In the genomic region with DNA sequence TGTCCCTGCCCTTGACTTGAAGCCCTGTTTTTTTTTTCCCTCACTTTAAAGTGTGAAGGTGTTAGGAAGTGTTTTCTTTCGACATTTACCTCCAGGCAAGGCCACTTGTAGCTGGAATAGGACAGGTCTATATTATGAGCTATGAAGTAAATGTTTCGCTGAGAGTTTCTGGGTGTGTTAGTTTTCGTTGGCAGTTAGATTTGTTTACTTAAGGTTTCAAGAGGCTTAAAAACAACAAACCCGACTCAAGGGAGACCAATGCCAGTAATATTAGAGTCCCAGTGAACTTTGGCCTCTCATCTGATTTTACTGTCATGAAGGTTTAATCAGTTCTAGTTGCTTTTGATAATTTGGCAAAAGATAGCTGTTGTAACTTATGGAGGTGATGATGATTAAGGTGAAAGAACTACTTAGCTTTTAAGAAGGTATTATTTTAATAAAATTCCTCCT, we compare ENCODE assay signal across 10 cellular contexts. TPM values are rescaled to one million over a fixed set of nuclear protein-coding genes. Genes with fewer than 3 reads are reported as not detected.
A peak's percentile ranks its signal among the peaks of the same experiment; 100 is the strongest.
DNase-seq lines count a peak whose midpoint lies in the region; ATAC-seq, FAIRE-seq and TF ChIP-seq lines count a peak whose summit lies in the region.
"Had no signal": no experiment of that assay in that cellular context is flagged by ENCODE, and none has a peak within 500 bp of the region (broad histone marks: within the 10 kb centered on the region; RNA-seq: fewer than 3 reads in every experiment).

No MANE protein-coding gene starts in this region.

- H3K27me3 Mint-ChIP-seq in astrocyte (ENCODE audit: low read depth, unreplicated experiment): no peaks in the 10 kb centered on the region

- ATAC-seq in A549 (peak; percentile 37 to 74; a peak in 3 of 6 replicates), GM18861 (IDR thresholded peaks at IDR 0.05; ENCODE audit: unreplicated experiment) (no peak), Right ventricle myocardium inferior (no peak)

- no peaks in the 10 kb centered on the region for H3K9me3 Mint-ChIP-seq in astrocyte (ENCODE audit: unreplicated experiment)

- POLR2A ChIA-PET in A549 (lab: Yijun Ruan, JAX): no interaction called here

- H3K27ac Mint-ChIP-seq in astrocyte (ENCODE audit: unreplicated experiment): no peak overlapping the region

- 2% methylated on average over 4 of the region's 4 CpGs for WGBS in A549 (ENCODE audit: missing lambda C conversion rate)

- peaks cover 9% of the 10 kb centered on the region for H3K4me1 Mint-ChIP-seq in astrocyte (ENCODE audit: low read depth, unreplicated experiment)

- H2AFZ ChIP-seq in astrocyte (ENCODE audit: low read depth, low read length): no peak overlapping the region

- peak overlapping the region; percentile 46 to 59; a peak in 5 of 6 replicates for H3K27ac ChIP-seq in A549
- no peak overlapping the region for H3K27ac ChIP-seq in astrocyte (ENCODE audit: low read depth, low read length)
- H3K27ac ChIP-seq in substantia nigra (ENCODE audit: low read depth, low read length, poor library complexity, severe bottlenecking): no peak overlapping the region

- H3K4me3 ChIP-seq in A549 (peak overlapping the region; percentile 18; the same call in 2 of the 3 replicates), astrocyte (ENCODE audit: insufficient read depth, low read depth, low read length) (no peak overlapping the region), H7 (ENCODE audit: insufficient read depth, low read depth, low read length) (no peak overlapping the region)

- intact Hi-C loops in Right ventricle myocardium inferior (cut with DNase I): no loop called here

- H3K9ac ChIP-seq in astrocyte (ENCODE audit: low read length): no peak overlapping the region

- H3K79me2 ChIP-seq in astrocyte (ENCODE audit: insufficient read depth, low read length): no peaks in the 10 kb centered on the region

- H3K4me2 ChIP-seq in A549: peak overlapping the region; percentile 77
- peak overlapping the region; percentile 54 for H3K4me2 ChIP-seq in astrocyte (ENCODE audit: low read length)

- no peaks in the 10 kb centered on the region for H3K36me3 Mint-ChIP-seq in astrocyte (ENCODE audit: low read depth, unreplicated experiment)

- TF ChIP-seq CTCF in A549 (IDR thresholded peaks at IDR 0.05) (no peak), astrocyte (IDR thresholded peaks at IDR 0.05; ENCODE audit: insufficient read depth, low read depth, low read length) (no peak)

- H3K4me3 Mint-ChIP-seq in astrocyte (ENCODE audit: unreplicated experiment): no peak overlapping the region

- H3K27me3 ChIP-seq in astrocyte (ENCODE audit: insufficient read depth, low read length) (no peaks in the 10 kb centered on the region), H7 (ENCODE audit: control insufficient read depth, insufficient read depth, low read length) (no peaks in the 10 kb centered on the region)

- DNase-seq in A549 (ENCODE audit: low read depth in 1 of 2, low spot score in 1 of 2): peak in 1 of 2 experiments; percentile 73
- DNase-seq in NCI-H1436 (lab: John Stamatoyannopoulos, UW): peak; percentile 8
- peak; percentile 52 for DNase-seq in astrocyte (ENCODE audit: low read depth)
- DNase-seq in kidney tubule cell (ENCODE audit: low spot score): peak; percentile 46
- DNase-seq in substantia nigra (lab: John Stamatoyannopoulos, UW): no peak
- DNase-seq in H7: no peak
- no peak for DNase-seq in Right ventricle myocardium inferior (ENCODE audit: missing footprints)
- DNase-seq: activated CD4-positive, alpha-beta T cell treated with anti-CD3 and anti-CD28 coated beads, Interleukin-2, amount 50 U/mL, for 48 hours; aorta had no signal

- TF ChIP-seq POLR2A in A549 (IDR thresholded peaks at IDR 0.05; ENCODE audit: low read length): no peak

- H3K4me1 ChIP-seq in A549 (peaks cover 64% of the 10 kb centered on the region), astrocyte (ENCODE audit: insufficient read depth, low read length) (peaks cover 18% of the 10 kb centered on the region)

- FAIRE-seq in A549 (lab: Jason Lieb, UNC): peak; percentile 88
- FAIRE-seq in astrocyte (lab: Jason Lieb, UNC): no peak

- no peak for TF ChIP-seq EP300 in A549 (IDR thresholded peaks at IDR 0.05)

- CTCF ChIA-PET in A549 (lab: Yijun Ruan, JAX): no interaction called here

- H3K36me3 ChIP-seq in astrocyte (ENCODE audit: insufficient read depth, low read length) (no peaks in the 10 kb centered on the region), H7 (replicated peaks; ENCODE audit: control insufficient read depth, insufficient read depth, low read length) (no peaks in the 10 kb centered on the region; the same call in 1 of the 2 replicates)

- no peak for TF ChIP-seq RAD21 in A549 (conservative IDR thresholded peaks at IDR 0.05 in 1 of 2, IDR thresholded peaks at IDR 0.05 in 1 of 2)

- H3K9me3 ChIP-seq in A549: no peaks in the 10 kb centered on the region
- no peaks in the 10 kb centered on the region for H3K9me3 ChIP-seq in astrocyte (ENCODE audit: insufficient read depth, low read depth, low read length)

- H4K20me1 ChIP-seq in astrocyte (ENCODE audit: insufficient read depth, low read length): no peaks in the 10 kb centered on the region

TF ChIP-seq in A549, 52 proteins besides CTCF, POLR2A, EP300 and RAD21 (continues in another document):
- TF ChIP-seq, protein P1, sequence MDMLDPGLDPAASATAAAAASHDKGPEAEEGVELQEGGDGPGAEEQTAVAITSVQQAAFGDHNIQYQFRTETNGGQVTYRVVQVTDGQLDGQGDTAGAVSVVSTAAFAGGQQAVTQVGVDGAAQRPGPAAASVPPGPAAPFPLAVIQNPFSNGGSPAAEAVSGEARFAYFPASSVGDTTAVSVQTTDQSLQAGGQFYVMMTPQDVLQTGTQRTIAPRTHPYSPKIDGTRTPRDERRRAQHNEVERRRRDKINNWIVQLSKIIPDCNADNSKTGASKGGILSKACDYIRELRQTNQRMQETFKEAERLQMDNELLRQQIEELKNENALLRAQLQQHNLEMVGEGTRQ (IDR thresholded peaks at IDR 0.05): no peak
- TF ChIP-seq, protein P2, sequence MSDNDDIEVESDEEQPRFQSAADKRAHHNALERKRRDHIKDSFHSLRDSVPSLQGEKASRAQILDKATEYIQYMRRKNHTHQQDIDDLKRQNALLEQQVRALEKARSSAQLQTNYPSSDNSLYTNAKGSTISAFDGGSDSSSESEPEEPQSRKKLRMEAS (IDR thresholded peaks at IDR 0.05): peak; percentile 26; the same call in 1 of the 2 replicates
- TF ChIP-seq JUNB (IDR thresholded peaks at IDR 0.05) (peak; percentile 26; the same call in 1 of the 2 replicates), EHF (CRISPR knock-in tag; IDR thresholded peaks at IDR 0.05) (no peak), JUN (IDR thresholded peaks at IDR 0.05) (peak; percentile 37 to 56; a peak in 3 of 5 replicates), FOSL2 (IDR thresholded peaks at IDR 0.05) (no peak), FOSL2 (CRISPR knock-in tag; IDR thresholded peaks at IDR 0.05) (peak; percentile 5; the same call in 1 of the 2 replicates)
- TF ChIP-seq, protein P3, sequence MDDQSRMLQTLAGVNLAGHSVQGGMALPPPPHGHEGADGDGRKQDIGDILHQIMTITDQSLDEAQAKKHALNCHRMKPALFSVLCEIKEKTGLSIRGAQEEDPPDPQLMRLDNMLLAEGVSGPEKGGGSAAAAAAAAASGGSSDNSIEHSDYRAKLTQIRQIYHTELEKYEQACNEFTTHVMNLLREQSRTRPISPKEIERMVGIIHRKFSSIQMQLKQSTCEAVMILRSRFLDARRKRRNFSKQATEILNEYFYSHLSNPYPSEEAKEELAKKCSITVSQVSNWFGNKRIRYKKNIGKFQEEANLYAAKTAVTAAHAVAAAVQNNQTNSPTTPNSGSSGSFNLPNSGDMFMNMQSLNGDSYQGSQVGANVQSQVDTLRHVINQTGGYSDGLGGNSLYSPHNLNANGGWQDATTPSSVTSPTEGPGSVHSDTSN (IDR thresholded peaks at IDR 0.05): no peak
- TF ChIP-seq, protein P4, sequence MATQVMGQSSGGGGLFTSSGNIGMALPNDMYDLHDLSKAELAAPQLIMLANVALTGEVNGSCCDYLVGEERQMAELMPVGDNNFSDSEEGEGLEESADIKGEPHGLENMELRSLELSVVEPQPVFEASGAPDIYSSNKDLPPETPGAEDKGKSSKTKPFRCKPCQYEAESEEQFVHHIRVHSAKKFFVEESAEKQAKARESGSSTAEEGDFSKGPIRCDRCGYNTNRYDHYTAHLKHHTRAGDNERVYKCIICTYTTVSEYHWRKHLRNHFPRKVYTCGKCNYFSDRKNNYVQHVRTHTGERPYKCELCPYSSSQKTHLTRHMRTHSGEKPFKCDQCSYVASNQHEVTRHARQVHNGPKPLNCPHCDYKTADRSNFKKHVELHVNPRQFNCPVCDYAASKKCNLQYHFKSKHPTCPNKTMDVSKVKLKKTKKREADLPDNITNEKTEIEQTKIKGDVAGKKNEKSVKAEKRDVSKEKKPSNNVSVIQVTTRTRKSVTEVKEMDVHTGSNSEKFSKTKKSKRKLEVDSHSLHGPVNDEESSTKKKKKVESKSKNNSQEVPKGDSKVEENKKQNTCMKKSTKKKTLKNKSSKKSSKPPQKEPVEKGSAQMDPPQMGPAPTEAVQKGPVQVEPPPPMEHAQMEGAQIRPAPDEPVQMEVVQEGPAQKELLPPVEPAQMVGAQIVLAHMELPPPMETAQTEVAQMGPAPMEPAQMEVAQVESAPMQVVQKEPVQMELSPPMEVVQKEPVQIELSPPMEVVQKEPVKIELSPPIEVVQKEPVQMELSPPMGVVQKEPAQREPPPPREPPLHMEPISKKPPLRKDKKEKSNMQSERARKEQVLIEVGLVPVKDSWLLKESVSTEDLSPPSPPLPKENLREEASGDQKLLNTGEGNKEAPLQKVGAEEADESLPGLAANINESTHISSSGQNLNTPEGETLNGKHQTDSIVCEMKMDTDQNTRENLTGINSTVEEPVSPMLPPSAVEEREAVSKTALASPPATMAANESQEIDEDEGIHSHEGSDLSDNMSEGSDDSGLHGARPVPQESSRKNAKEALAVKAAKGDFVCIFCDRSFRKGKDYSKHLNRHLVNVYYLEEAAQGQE (IDR thresholded peaks at IDR 0.05): no peak

RNA-seq across cellular contexts. Expression of a gene that starts 25.2 kb away (rescaled TPM):
- polyA plus RNA-seq in A549 (2011; rRNA removed): 49.8 and 54.1 TPM in 2 replicates
- 4.9 and 6.3 TPM in 2 replicates for polyA plus RNA-seq in A549 (2012; cell fraction: cytosol; rRNA removed)
- 3.3 and 4.7 TPM in 2 replicates for polyA plus RNA-seq in A549 (2012; cell fraction: nucleus; rRNA removed)
- 10.7 to 12.7 TPM (median 11.4 TPM) in 3 replicates for polyA plus RNA-seq in A549 (2017; fragmentation: RNase III; extraction: RNeasy Plus Mini Kit Qiagen cat#74134 plus additional on column Dnase treatment)
- polyA minus RNA-seq in A549 (2011; rRNA and poly(A)+ RNA removed): 58.5 and 62.7 TPM in 2 replicates
- total RNA-seq in astrocyte: 12.1 and 15.3 TPM in 2 replicates
- 33.3 and 39.9 TPM in 2 replicates for total RNA-seq in H7 (2014; rRNA removed; shearing (Covaris generic))
- 1.5 TPM for total RNA-seq in Right ventricle myocardium inferior

RNA-seq across cellular contexts. Expression of a gene that starts 42.2 kb away (rescaled TPM):
- polyA plus RNA-seq in A549 (2011; rRNA removed) (55.8 and 62.6 TPM in 2 replicates), A549 (2017; fragmentation: RNase III; extraction: RNeasy Plus Mini Kit Qiagen cat#74134 plus additional on column Dnase treatment) (45.8 to 51.5 TPM (median 46.8 TPM) in 3 replicates)
- 16.8 and 19.3 TPM in 2 replicates for polyA plus RNA-seq in A549 (2012; cell fraction: cytosol; rRNA removed)
- polyA plus RNA-seq in A549 (2012; cell fraction: nucleus; rRNA removed): 9.0 and 12.7 TPM in 2 replicates
- polyA minus RNA-seq in A549 (2011; rRNA and poly(A)+ RNA removed): 23.6 and 25.4 TPM in 2 replicates
- total RNA-seq in astrocyte (39.3 and 39.4 TPM in 2 replicates), Right ventricle myocardium inferior (16.5 TPM)
- total RNA-seq in H7 (2014; rRNA removed; shearing (Covaris generic)): 59.2 and 61.4 TPM in 2 replicates

Comparison
In these comparisons a context has a peak if more than half of its experiments do, and no peak if none do; other contexts are left out.
1. ATAC-seq: peak in A549 (2 of 2); none in GM18861 (single experiment) and Right ventricle myocardium inferior (single experiment).
2. DNase-seq: peak in NCI-H1436 (single experiment), astrocyte (single experiment) and kidney tubule cell (single experiment); none in substantia nigra (0 of 49), H7 (single experiment) and Right ventricle myocardium inferior (single experiment).
3. H3K27ac ChIP-seq: peak in A549 (2 of 2); none in astrocyte (single experiment) and substantia nigra (single experiment).